ENCODE assay signal across 27 cellular contexts in the genomic region with DNA sequence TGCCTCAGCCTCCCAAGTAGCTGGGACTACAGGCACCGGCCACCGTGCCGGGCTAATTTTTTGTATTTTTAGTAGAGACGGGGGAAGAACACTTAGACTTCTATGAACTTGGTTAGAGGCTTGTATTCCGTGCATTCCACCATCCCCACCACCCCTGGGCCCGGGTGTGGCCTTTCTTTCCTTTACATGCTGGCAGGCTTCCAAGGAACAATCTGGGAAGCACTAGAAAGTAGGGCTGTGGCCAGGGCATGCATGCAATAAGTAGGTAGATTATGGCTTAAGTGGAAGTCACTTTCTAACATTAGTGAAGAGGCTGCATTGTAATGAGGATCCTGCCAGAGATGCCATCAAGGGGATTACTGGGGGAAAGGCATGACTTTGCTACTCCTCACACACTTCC.
"Had no signal": no experiment of that assay in that cellular context is flagged by ENCODE, and none has a peak within 500 bp of the region (broad histone marks: within the 10 kb centered on the region; RNA-seq: fewer than 3 reads in every experiment).

No MANE protein-coding gene starts in this region.

- H3K36me3 ChIP-seq: esophagus squamous epithelium, heart right ventricle, prostate gland, right atrium auricular region, stomach, tibial artery, upper lobe of left lung, uterus had no signal

- H3K27me3 ChIP-seq: esophagus squamous epithelium, right atrium auricular region, stomach, tibial artery, upper lobe of left lung, uterus had no signal

- H3K27ac ChIP-seq: esophagus squamous epithelium, heart right ventricle, prostate gland, right atrium auricular region, stomach, tibial artery, upper lobe of left lung, uterus had no signal

- H3K9me3 ChIP-seq: esophagus squamous epithelium, prostate gland, right atrium auricular region, stomach, tibial artery, upper lobe of left lung, uterus had no signal

- H3K4me3 ChIP-seq: esophagus squamous epithelium, heart right ventricle, prostate gland, right atrium auricular region, stomach, tibial artery, upper lobe of left lung, uterus had no signal

- ATAC-seq: effector memory CD8-positive, alpha-beta T cell; heart right ventricle; naive thymus-derived CD8-positive, alpha-beta T cell; sciatic nerve; stimulated activated effector memory CD8-positive, alpha-beta T cell treated with anti-CD3 and anti-CD28 coated beads, Interleukin-12 subunit alpha, Interleukin-12 subunit beta, amount 100 ng/mL, for 72 hours had no signal

- DNase-seq: cortex of kidney; effector memory CD8-positive, alpha-beta T cell; erythroblast; esophagus squamous epithelium; foreskin melanocyte; glutamatergic neuron; heart right ventricle; hippocampal formation; immature natural killer cell; islet precursor cell; kidney glomerular epithelial cell; mesenchymal stem cell; naive thymus-derived CD8-positive, alpha-beta T cell; nephron progenitor cell; nucleus accumbens; stimulated activated CD4-positive, alpha-beta T cell treated with anti-CD3 and anti-CD28 coated beads, Interleukin-2, amount 100 ng/mL, for 24 hours; stimulated activated CD4-positive, alpha-beta T cell treated with anti-CD3 and anti-CD28 coated beads, Interleukin-4, amount 100 ng/mL, for 24 hours; stimulated activated naive CD4-positive, alpha-beta T cell treated with Interleukin-2 at 50 U/mL for 16 hours; stomach; tibial artery; uterus had no signal

- FAIRE-seq: endometrium had no signal

- H3K4me1 ChIP-seq: esophagus squamous epithelium, heart right ventricle, prostate gland, right atrium auricular region, stomach, tibial artery, upper lobe of left lung, uterus had no signal
